In the genomic region with DNA sequence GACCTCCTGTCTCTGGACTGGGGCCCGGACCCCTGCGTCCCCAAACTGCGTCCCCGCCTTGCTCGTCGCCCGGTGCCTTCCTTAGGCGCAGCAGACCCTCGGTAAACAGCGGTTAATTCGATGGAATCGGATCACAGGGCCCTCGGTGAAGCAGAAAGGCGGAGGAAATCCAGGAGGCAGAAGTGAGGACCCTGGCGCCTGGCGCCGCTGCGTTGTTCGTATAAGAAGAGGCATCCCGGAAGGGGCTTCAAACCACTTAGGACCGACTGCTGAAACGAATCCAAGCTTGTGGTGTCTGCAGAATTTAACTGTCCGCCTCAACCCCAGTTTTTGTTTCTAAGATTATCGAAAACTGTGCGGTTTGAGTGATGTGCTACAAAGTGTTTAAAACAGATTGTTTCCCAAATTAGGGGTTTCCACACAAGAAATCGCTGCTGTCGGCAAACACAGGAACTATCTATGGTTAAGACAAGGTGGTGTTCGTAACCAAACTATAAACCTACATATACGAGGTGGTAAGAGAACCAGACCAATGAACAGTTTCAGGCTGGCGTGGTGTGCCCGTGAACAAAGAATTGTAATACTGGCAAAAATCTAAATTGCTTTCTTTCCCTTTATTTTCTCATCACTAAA, we compare ENCODE assay signal across 9 cellular contexts. TPM values are rescaled to one million over a fixed set of nuclear protein-coding genes. Genes with fewer than 3 reads are reported as not detected.
DNase-seq lines count a peak whose midpoint lies in the region; ATAC-seq and TF ChIP-seq lines count a peak whose summit lies in the region.
"Had no signal": no experiment of that assay in that cellular context is flagged by ENCODE, and none has a peak within 500 bp of the region (broad histone marks: within the 10 kb centered on the region; RNA-seq: fewer than 3 reads in every experiment).

No MANE protein-coding gene starts in this region.

- peaks cover 2% of the 10 kb centered on the region for H3K9me3 Mint-ChIP-seq in stimulated activated effector memory CD8-positive, alpha-beta T cell treated with anti-CD3 and anti-CD28 coated beads, Interleukin-12 subunit alpha, Interleukin-12 subunit beta, amount 100 ng/mL, for 72 hours
- H3K9me3 Mint-ChIP-seq: T-helper 1 cell treated with Interleukin-12 subunit alpha and Interleukin-12 subunit beta and Interleukin-4 antibody, amounts not matched to agents 30 μg/mL and 1 μg/mL, for 36 hours had no signal

- peak overlapping the region; percentile 59 for H3K4me3 Mint-ChIP-seq in stimulated activated effector memory CD8-positive, alpha-beta T cell treated with anti-CD3 and anti-CD28 coated beads, Interleukin-12 subunit alpha, Interleukin-12 subunit beta, amount 100 ng/mL, for 72 hours

- H3K4me3 ChIP-seq in NT2/D1 (ENCODE audit: insufficient read length, low read depth) (peak overlapping the region; percentile 39), right atrium auricular region (peak overlapping the region; percentile 32 to 47)

- no peaks in the 10 kb centered on the region for H3K4me1 ChIP-seq in NT2/D1 (ENCODE audit: insufficient read depth, insufficient read length)
- peaks cover 0 to 15% of the 10 kb centered on the region in 2 donors for H3K4me1 ChIP-seq in right atrium auricular region
- H3K4me1 ChIP-seq: foreskin keratinocyte had no signal

- no peak overlapping the region for H3K27ac ChIP-seq in right atrium auricular region
- H3K27ac ChIP-seq: foreskin keratinocyte had no signal

- no peak for TF ChIP-seq CTCF in right atrium auricular region (IDR thresholded peaks at IDR 0.05)

- no peak for DNase-seq in NT2/D1 (ENCODE audit: low read depth, low spot score)
- no peak for DNase-seq in right atrium auricular region (ENCODE audit: low spot score)
- DNase-seq in stimulated activated effector memory CD8-positive, alpha-beta T cell treated with anti-CD3 and anti-CD28 coated beads, Interleukin-12 subunit alpha, Interleukin-12 subunit beta, amount 100 ng/mL, for 72 hours (ENCODE audit: low spot score in 2 of 2): no peak
- DNase-seq in activated naive CD4-positive, alpha-beta T cell (lab: John Stamatoyannopoulos, UW): no peak
- DNase-seq in retina: no peak
- DNase-seq: foreskin keratinocyte had no signal

- no peak overlapping the region for H3K27ac Mint-ChIP-seq in stimulated activated effector memory CD8-positive, alpha-beta T cell treated with anti-CD3 and anti-CD28 coated beads, Interleukin-12 subunit alpha, Interleukin-12 subunit beta, amount 100 ng/mL, for 72 hours
- H3K27ac Mint-ChIP-seq: T-helper 1 cell treated with Interleukin-12 subunit alpha and Interleukin-12 subunit beta and Interleukin-4 antibody, amounts not matched to agents 30 μg/mL and 1 μg/mL, for 36 hours had no signal

- H3K36me3 ChIP-seq in NT2/D1 (ENCODE audit: insufficient read depth, insufficient read length, low read length) (no peaks in the 10 kb centered on the region), right atrium auricular region (peaks cover 7% of the 10 kb centered on the region)

- peaks cover 5% of the 10 kb centered on the region; the same call in 1 of the 2 replicates for H3K9me3 ChIP-seq in NT2/D1 (ENCODE audit: insufficient read depth, low read length)
- no peaks in the 10 kb centered on the region for H3K9me3 ChIP-seq in right atrium auricular region

- H3K4me1 Mint-ChIP-seq in stimulated activated effector memory CD8-positive, alpha-beta T cell treated with anti-CD3 and anti-CD28 coated beads, Interleukin-12 subunit alpha, Interleukin-12 subunit beta, amount 100 ng/mL, for 72 hours: peaks cover 12% of the 10 kb centered on the region

- H3K27me3 ChIP-seq in NT2/D1 (ENCODE audit: insufficient read depth, insufficient read length) (peaks cover 57% of the 10 kb centered on the region), right atrium auricular region (no peaks in the 10 kb centered on the region)

- no peaks in the 10 kb centered on the region for H3K36me3 Mint-ChIP-seq in stimulated activated effector memory CD8-positive, alpha-beta T cell treated with anti-CD3 and anti-CD28 coated beads, Interleukin-12 subunit alpha, Interleukin-12 subunit beta, amount 100 ng/mL, for 72 hours

- ATAC-seq in GM19043 (IDR thresholded peaks at IDR 0.05; ENCODE audit: low read depth, unreplicated experiment) (peak; percentile 17), HG02870 (IDR thresholded peaks at IDR 0.05; ENCODE audit: unreplicated experiment) (no peak)
- ATAC-seq in stimulated activated effector memory CD8-positive, alpha-beta T cell treated with anti-CD3 and anti-CD28 coated beads, Interleukin-12 subunit alpha, Interleukin-12 subunit beta, amount 100 ng/mL, for 72 hours: no peak

- peak overlapping the region; percentile 58 for H3K9ac ChIP-seq in NT2/D1 (ENCODE audit: insufficient read length, low read depth)

RNA-seq across cellular contexts. Expression of a gene that starts 0.8 kb away (rescaled TPM):
- total RNA-seq in right atrium auricular region: 1 to 10 TPM; 4.4 to 5.9 TPM
- total RNA-seq: foreskin keratinocyte had no signal
